In genomic region chr12:63450821-63451220, GRCh38 we compare ENCODE assay signal across 18 cellular contexts.
"Had no signal": no experiment of that assay in that cellular context is flagged by ENCODE, and none has a peak within 500 bp of the region (broad histone marks: within the 10 kb centered on the region; RNA-seq: fewer than 3 reads in every experiment).

No MANE protein-coding gene starts in this region.

- ATAC-seq: activated CD8-positive, alpha-beta T cell treated with anti-CD3 and anti-CD28 coated beads for 36 hours; activated T-helper 17 cell treated with anti-CD3 and anti-CD28 coated beads, Interleukin-2, amount 50 U/mL, for 72 hours; left lobe of liver had no signal

- DNase-seq: activated B cell treated with CpG ODN at 0.5 μM for 24 hours; activated CD4-positive, alpha-beta T cell treated with anti-CD3 and anti-CD28 coated beads, Interleukin-2, amount 10 ng/mL, durations not matched to agents 24 days and 14 days; activated CD8-positive, alpha-beta T cell treated with anti-CD3 and anti-CD28 coated beads for 36 hours; activated naive CD4-positive, alpha-beta T cell; activated naive CD8-positive, alpha-beta T cell treated with anti-CD3 and anti-CD28 coated beads for 36 hours; activated T-cell treated with anti-CD3 and anti-CD28 coated beads, Interleukin-2, amount 50 U/mL, for 1 hour; amniotic stem cell; effector CD8-positive, alpha-beta T cell; islet precursor cell; midbrain; stimulated activated CD4-positive, alpha-beta T cell treated with anti-CD3 and anti-CD28 coated beads, Interleukin-12 subunit alpha, Interleukin-12 subunit beta, amount 100 ng/mL, for 4 hours; stimulated activated CD4-positive, alpha-beta T cell treated with anti-CD3 and anti-CD28 coated beads, Interleukin-1b, Interleukin-23, amount 100 ng/mL, for 48 hours; stimulated activated naive CD4-positive, alpha-beta T cell treated with Interleukin-2 at 50 U/mL for 16 hours; thyroid gland had no signal

- H3K4me3 ChIP-seq: esophagus muscularis mucosa, hepatocyte, thyroid gland had no signal
